Comparison of ENCODE assay signal across 1 cellular context in genomic region chr1:23732363-23733224, GRCh38.
TF ChIP-seq lines count a peak whose summit lies in the region.

No MANE protein-coding gene starts in this region.

TF ChIP-seq in WTC11, 78 proteins besides CTCF, POLR2A, EP300 and RAD21 (continued from another document):
- TF ChIP-seq FOXP4 (CRISPR knock-in tag; IDR thresholded peaks at IDR 0.05): no peak
- no peak for TF ChIP-seq ATF2 (CRISPR knock-in tag; IDR thresholded peaks at IDR 0.05; ENCODE audit: borderline replicate concordance, low read depth)
- no peak for TF ChIP-seq MXD4 (CRISPR knock-in tag; IDR thresholded peaks at IDR 0.05; ENCODE audit: borderline replicate concordance)
